In the genomic region with DNA sequence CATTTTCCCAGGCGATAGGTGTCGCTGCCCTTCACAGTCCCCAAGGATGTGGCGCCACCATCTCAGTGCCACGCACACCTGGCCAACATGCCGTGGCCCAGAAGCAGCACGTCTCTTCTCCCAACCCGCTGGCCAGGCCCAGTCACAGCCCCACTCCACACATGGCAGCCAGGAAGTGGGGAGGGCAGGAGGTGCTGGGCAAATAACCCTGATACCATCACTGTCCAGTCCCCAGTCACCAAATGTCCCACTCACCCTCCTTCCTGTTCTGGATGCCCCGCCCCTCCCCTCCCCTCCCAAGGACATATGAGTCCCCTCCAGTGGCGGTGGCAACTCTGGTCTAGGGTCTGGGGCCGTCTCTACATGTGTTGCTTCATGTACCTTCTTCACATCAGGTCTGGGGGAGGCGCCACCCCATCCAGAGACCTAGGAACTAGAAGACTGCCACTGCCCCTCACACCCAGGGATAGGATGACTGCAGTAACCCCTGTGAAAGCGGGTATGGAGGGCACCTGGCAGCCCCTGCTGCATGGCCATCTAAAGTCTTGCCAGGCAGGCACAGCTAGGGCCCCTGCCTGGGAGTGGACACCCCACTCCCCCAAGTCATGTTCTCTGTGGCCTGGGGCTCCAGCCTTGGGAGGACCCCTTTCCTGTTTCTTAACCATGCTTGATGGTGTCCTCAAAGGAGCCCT, we compare ENCODE assay signal across 9 cellular contexts. TPM values are rescaled to one million over a fixed set of nuclear protein-coding genes. Genes with fewer than 3 reads are reported as not detected.
DNase-seq lines count a peak whose midpoint lies in the region; ATAC-seq and TF ChIP-seq lines count a peak whose summit lies in the region.
"Had no signal": no experiment of that assay in that cellular context is flagged by ENCODE, and none has a peak within 500 bp of the region (broad histone marks: within the 10 kb centered on the region; RNA-seq: fewer than 3 reads in every experiment).

No MANE protein-coding gene starts in this region.

- dilution Hi-C loops in mammary epithelial cell (cut with HindIII; ENCODE audit: low sequenced_read_pairs): no loop called here

- no peaks in the 10 kb centered on the region for H3K27me3 ChIP-seq in CD8-positive, alpha-beta T cell (ENCODE audit: insufficient read depth, low read length)
- H3K27me3 ChIP-seq in NT2/D1 (ENCODE audit: insufficient read depth, insufficient read length) (no peaks in the 10 kb centered on the region), mammary epithelial cell (ENCODE audit: insufficient read depth, low read length) (no peaks in the 10 kb centered on the region), neuronal stem cell (ENCODE audit: control insufficient read depth in 3 of 3, insufficient read depth in 3 of 3, low read depth in 1 of 3, low read length in 3 of 3) (no peaks in the 10 kb centered on the region)

- no peak overlapping the region for H2AK5ac ChIP-seq in neuronal stem cell (ENCODE audit: low read depth, low read length)

- no peak overlapping the region for H4K8ac ChIP-seq in neuronal stem cell (ENCODE audit: low read depth, low read length)

- H3K4me1 ChIP-seq in CD8-positive, alpha-beta T cell (ENCODE audit: insufficient read depth, low read length): peaks cover 25% of the 10 kb centered on the region
- H3K4me1 ChIP-seq in NT2/D1 (ENCODE audit: insufficient read depth, insufficient read length) (peaks cover 18% of the 10 kb centered on the region), mammary epithelial cell (ENCODE audit: insufficient read depth, low read length) (peaks cover 50% of the 10 kb centered on the region), neuronal stem cell (ENCODE audit: control insufficient read depth in 2 of 2, insufficient read depth in 1 of 2, low read depth in 1 of 2, low read length in 2 of 2) (no peaks in the 10 kb centered on the region)

- no peak overlapping the region for H2BK120ac ChIP-seq in neuronal stem cell (ENCODE audit: low read depth, low read length)

- no peak overlapping the region for H3K4ac ChIP-seq in neuronal stem cell (ENCODE audit: low read length)

- no peak overlapping the region for H3K18ac ChIP-seq in neuronal stem cell (ENCODE audit: low read length)

- 100% methylated on average over 4 of the region's 12 CpGs for WGBS in mammary epithelial cell (ENCODE audit: low coverage, missing lambda C conversion rate)
- no CpG with 5 or more reads among the region's 12 CpGs for WGBS in neuronal stem cell (ENCODE audit: extremely low coverage in 2 of 2, insufficient read length in 2 of 2, insufficient replicate concordance in 1 of 2), 2 donors

- no peaks in the 10 kb centered on the region for H3K9me3 ChIP-seq in CD8-positive, alpha-beta T cell (ENCODE audit: low read length)
- no peaks in the 10 kb centered on the region for H3K9me3 ChIP-seq in NT2/D1 (ENCODE audit: insufficient read depth, low read length)
- H3K9me3 ChIP-seq in mammary epithelial cell (replicated peaks; ENCODE audit: insufficient read depth, low read length): no peaks in the 10 kb centered on the region
- H3K9me3 ChIP-seq in neuronal stem cell (replicated peaks in 1 of 2; ENCODE audit: control insufficient read depth in 2 of 2, insufficient read depth in 1 of 2, low read depth in 1 of 2, low read length in 2 of 2): peaks cover 0 to 4% of the 10 kb centered on the region in 2 donors

- no peak overlapping the region for H2BK5ac ChIP-seq in neuronal stem cell (ENCODE audit: low read length)

- POLR2A ChIA-PET in CD8-positive, alpha-beta T cell (lab: Charles Lee): interaction anchor here (1.1 to 2.6 kb wide), 5 partner anchors 10 to 65 kb away, joined by 7 to 23 read pairs (median 9); a partner anchor contains a TSS

- H2BK12ac ChIP-seq in neuronal stem cell (ENCODE audit: low read length): no peak overlapping the region

- H3K4me2 ChIP-seq in mammary epithelial cell (ENCODE audit: insufficient read depth, low read depth, low read length): peak overlapping the region; percentile 72
- no peak overlapping the region for H3K4me2 ChIP-seq in neuronal stem cell (ENCODE audit: insufficient read depth, low read length, poor library complexity, severe bottlenecking)

- H4K91ac ChIP-seq in neuronal stem cell (ENCODE audit: low read depth, low read length, poor library complexity): no peak overlapping the region

- H3K9ac ChIP-seq in NT2/D1 (ENCODE audit: insufficient read length, low read depth) (peak overlapping the region; percentile 27), mammary epithelial cell (ENCODE audit: insufficient read depth, low read length) (peak overlapping the region; percentile 42), neuronal stem cell (ENCODE audit: low read depth, low read length, poor library complexity) (peak overlapping the region; percentile 44)

- H2AFZ ChIP-seq in mammary epithelial cell (ENCODE audit: low read depth, low read length) (no peak overlapping the region), neuronal stem cell (ENCODE audit: low read length) (no peak overlapping the region)

- peak overlapping the region; percentile 65 for H3K23ac ChIP-seq in neuronal stem cell (ENCODE audit: low read depth, low read length, poor library complexity)

- no peak overlapping the region for H2BK15ac ChIP-seq in neuronal stem cell (ENCODE audit: low read length)

- peaks cover 2% of the 10 kb centered on the region for H3K9me3 Mint-ChIP-seq in CD8-positive, alpha-beta T cell

- no TSS peak for BruUV-seq in mammary epithelial cell (replicated peaks; lab: Mats Ljungman, UMichigan)

- H3K4me1 Mint-ChIP-seq in CD8-positive, alpha-beta T cell (ENCODE audit: low read depth): peaks cover 36% of the 10 kb centered on the region

- peaks cover 20% of the 10 kb centered on the region for H3K36me3 ChIP-seq in CD8-positive, alpha-beta T cell (ENCODE audit: insufficient read depth, low read length)
- peaks cover 62% of the 10 kb centered on the region for H3K36me3 ChIP-seq in NT2/D1 (ENCODE audit: insufficient read depth, insufficient read length, low read length)
- H3K36me3 ChIP-seq in mammary epithelial cell (ENCODE audit: insufficient read depth, low read length): no peaks in the 10 kb centered on the region
- peaks cover 8 to 48% of the 10 kb centered on the region in 2 donors for H3K36me3 ChIP-seq in neuronal stem cell (replicated peaks in 1 of 2; ENCODE audit: control insufficient read depth in 2 of 2, insufficient read depth in 2 of 2, low read length in 2 of 2)

- peak; percentile 6 for ATAC-seq in CD8-positive, alpha-beta T cell
- no peak for ATAC-seq in activated CD4-positive, CD25-positive, alpha-beta regulatory T cell treated with anti-CD3 and anti-CD28 coated beads, Interleukin-2, amount 50 U/mL, for 24 hours
- no peak for ATAC-seq in GM18511 (IDR thresholded peaks at IDR 0.05; ENCODE audit: unreplicated experiment)

- TF ChIP-seq CTCF in CD8-positive, alpha-beta T cell (IDR thresholded peaks at IDR 0.05): no peak
- TF ChIP-seq CTCF in mammary epithelial cell (conservative IDR thresholded peaks at IDR 0.05 in 1 of 2, IDR thresholded peaks at IDR 0.05 in 1 of 2; ENCODE audit: extremely low read depth in 1 of 2, insufficient read depth in 1 of 2, low read depth in 1 of 2, low read length in 2 of 2): no peak

- no peak overlapping the region for H3K27ac ChIP-seq in CD8-positive, alpha-beta T cell (ENCODE audit: low read depth, low read length)
- peak overlapping the region; percentile 83 for H3K27ac ChIP-seq in mammary epithelial cell (ENCODE audit: insufficient read depth, low read depth, low read length)
- H3K27ac ChIP-seq in neuronal stem cell (replicated peaks; ENCODE audit: low read length): no peak overlapping the region

- CTCF ChIA-PET in CD8-positive, alpha-beta T cell (lab: Charles Lee): interaction anchor here (1.0 to 2.0 kb wide), 10 partner anchors 9 to 109 kb away, joined by 3 to 18 read pairs (median 4); a partner anchor contains a TSS
- CTCF ChIA-PET in mammary epithelial cell (lab: Charles Lee; ENCODE audit: low non-redundant PET): interaction anchor here (1.2 kb wide), 1 partner anchor 13 kb away, joined by 4 read pairs; no protein-coding TSS in a partner anchor

- peaks cover 32% of the 10 kb centered on the region for H3K79me2 ChIP-seq in mammary epithelial cell (ENCODE audit: insufficient read depth, low read length)

- H3K4me3 ChIP-seq in CD8-positive, alpha-beta T cell (ENCODE audit: low read depth, low read length): no peak overlapping the region
- H3K4me3 ChIP-seq in NT2/D1 (ENCODE audit: insufficient read length, low read depth) (no peak overlapping the region), mammary epithelial cell (replicated peaks in 1 of 3; ENCODE audit: insufficient read depth in 1 of 3, low read depth in 2 of 3, low read length in 3 of 3) (no peak overlapping the region), neuronal stem cell (ENCODE audit: low read length in 2 of 2) (no peak overlapping the region)

- H4K20me1 ChIP-seq in mammary epithelial cell (ENCODE audit: insufficient read depth, low read length): no peaks in the 10 kb centered on the region

- intact Hi-C loops in CD8-positive, alpha-beta T cell (cut with DNase I, micrococcal nuclease): loop anchor here in 1 of 2 experiments (1.0 kb wide), 1 partner anchor 13 kb away; no protein-coding TSS in a partner anchor
- intact Hi-C loops in mammary epithelial cell (cut with micrococcal nuclease) (no loop called here), head of caudate nucleus (cut with DNase I) (no loop called here)

- in situ Hi-C loops in mammary epithelial cell (cut with MboI; ENCODE audit: low sequenced_read_pairs in 2 of 2): no loop called here

- peaks cover 64% of the 10 kb centered on the region for H3K36me3 Mint-ChIP-seq in CD8-positive, alpha-beta T cell

- H3K79me1 ChIP-seq in neuronal stem cell (ENCODE audit: low read depth, low read length): peaks cover 8% of the 10 kb centered on the region

- no peaks in the 10 kb centered on the region for H3K27me3 Mint-ChIP-seq in CD8-positive, alpha-beta T cell (ENCODE audit: low read depth)

- H3K4me3 Mint-ChIP-seq in CD8-positive, alpha-beta T cell: peak overlapping the region; percentile 21

- no peak overlapping the region for H3K14ac ChIP-seq in neuronal stem cell (ENCODE audit: low read length)

- DNase-seq in CD8-positive, alpha-beta T cell: no peak
- DNase-seq in NT2/D1 (ENCODE audit: low read depth, low spot score) (no peak), mammary epithelial cell (no peak), neuronal stem cell (ENCODE audit: low spot score) (no peak), head of caudate nucleus (no peak), SHP77 (lab: John Stamatoyannopoulos, UW) (no peak)
- DNase-seq: NCI-H187 treated with DMSO at 0.1 percent for 48 hours had no signal

- H3K27ac Mint-ChIP-seq in CD8-positive, alpha-beta T cell: peak overlapping the region; percentile 86

RNA-seq across cellular contexts. Expression of a gene that starts 7.3 kb away (rescaled TPM):
- total RNA-seq in CD8-positive, alpha-beta T cell: 10 to 100 TPM; 65.9 to 68.9 TPM
- total RNA-seq in mammary epithelial cell: 10 to 100 TPM; 16.0 to 27.7 TPM
- polyA plus RNA-seq in mammary epithelial cell: 8.9 TPM
- polyA minus RNA-seq in mammary epithelial cell: 4.7 TPM
- 24.5 TPM for polyA plus RNA-seq in neuronal stem cell (2013, experiment 1 of 2)
- 23.9 TPM for polyA plus RNA-seq in neuronal stem cell (2013, experiment 2 of 2)

RNA-seq across cellular contexts. Expression of a gene that starts 10.9 kb away (rescaled TPM):
- total RNA-seq in CD8-positive, alpha-beta T cell: 10 to 100 TPM; 73.3 to 75.0 TPM
- 10 to 100 TPM; 12.5 to 40.6 TPM for total RNA-seq in mammary epithelial cell
- polyA plus RNA-seq in mammary epithelial cell: 12.8 TPM
- polyA minus RNA-seq in mammary epithelial cell: 42.5 TPM
- 15.2 TPM for polyA plus RNA-seq in neuronal stem cell (2013, experiment 1 of 2)
- polyA plus RNA-seq in neuronal stem cell (2013, experiment 2 of 2): 15.3 TPM

RNA-seq across cellular contexts. Expression of a gene that starts 19.1 kb away (rescaled TPM):
- total RNA-seq in CD8-positive, alpha-beta T cell: 10 to 100 TPM; 16.4 to 17.3 TPM
- 1 to 10 TPM; 2.8 to 3.2 TPM for total RNA-seq in mammary epithelial cell
- polyA plus RNA-seq in mammary epithelial cell: 2.6 TPM
- 0.62 TPM for polyA minus RNA-seq in mammary epithelial cell
- polyA plus RNA-seq in neuronal stem cell (2013, experiment 1 of 2): 3.8 TPM
- polyA plus RNA-seq in neuronal stem cell (2013, experiment 2 of 2): 3.2 TPM

RNA-seq across cellular contexts. Expression of a gene that starts 21.4 kb away (rescaled TPM):
- 10 to 100 TPM; 23.4 to 23.9 TPM for total RNA-seq in CD8-positive, alpha-beta T cell
- total RNA-seq in mammary epithelial cell: 10 to 100 TPM in 1 of 2 donors, 1 to 10 TPM in 1; 7.7 to 11.7 TPM
- polyA plus RNA-seq in mammary epithelial cell: 4.1 TPM
- 5.7 TPM for polyA minus RNA-seq in mammary epithelial cell
- polyA plus RNA-seq in neuronal stem cell (2013, experiment 1 of 2): 4.1 TPM
- polyA plus RNA-seq in neuronal stem cell (2013, experiment 2 of 2): 4.3 TPM

RNA-seq across cellular contexts. Expression of a gene that starts 46.1 kb away (rescaled TPM):
- 10 to 100 TPM; 17.5 to 18.7 TPM for total RNA-seq in CD8-positive, alpha-beta T cell
- under 1 TPM; 0.17 to 0.28 TPM for total RNA-seq in mammary epithelial cell
- 0.06 TPM for polyA plus RNA-seq in mammary epithelial cell
- 2.1 TPM for polyA minus RNA-seq in mammary epithelial cell
- polyA plus RNA-seq in neuronal stem cell (2013, experiment 1 of 2): 0.92 TPM
- polyA plus RNA-seq in neuronal stem cell (2013, experiment 2 of 2): 0.96 TPM

Comparison
In these comparisons a context has a peak if more than half of its experiments do, and no peak if none do; other contexts are left out.
1. RNA of a gene that starts 19.1 kb away (total RNA-seq): 16.4 to 17.3 TPM in CD8-positive, alpha-beta T cell; 2.8 to 3.2 TPM in mammary epithelial cell; every median in the first group is over 4 times any median in the second.
2. Peak in every context shown above with its lines, with median percentiles within 50 percentile points of each other: H3K9ac ChIP-seq.